1 cellular context compared by ENCODE assay signal in the genomic region with DNA sequence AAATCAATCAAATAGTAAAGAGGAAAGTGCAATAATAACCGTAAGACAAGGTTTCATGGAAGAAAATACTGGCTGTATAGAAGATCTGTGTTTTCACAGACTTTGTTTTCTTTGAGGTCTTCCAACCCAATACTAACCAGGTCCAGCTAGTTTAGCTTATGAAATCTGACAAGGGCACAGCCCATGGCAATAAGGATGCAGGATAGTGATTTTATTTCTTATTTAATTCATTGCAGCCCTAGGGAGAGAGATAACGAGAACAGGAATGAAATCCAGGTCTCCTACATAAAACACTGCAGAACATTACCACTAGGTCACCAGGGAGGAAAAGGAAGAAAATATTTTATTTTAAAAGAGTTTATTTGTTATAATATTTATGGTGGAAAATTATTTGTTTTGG.
TF ChIP-seq lines count a peak whose summit lies in the region.

No MANE protein-coding gene starts in this region.

TF ChIP-seq in WTC11, 78 proteins besides CTCF, POLR2A, EP300 and RAD21 (continued from another document):
- TF ChIP-seq, protein P1, sequence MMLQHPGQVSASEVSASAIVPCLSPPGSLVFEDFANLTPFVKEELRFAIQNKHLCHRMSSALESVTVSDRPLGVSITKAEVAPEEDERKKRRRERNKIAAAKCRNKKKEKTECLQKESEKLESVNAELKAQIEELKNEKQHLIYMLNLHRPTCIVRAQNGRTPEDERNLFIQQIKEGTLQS (CRISPR knock-in tag; conservative IDR thresholded peaks at IDR 0.05), result no peak
